25 cellular contexts compared by ENCODE assay signal in genomic region chr9:77251050-77251449, GRCh38.
"Had no signal": no experiment of that assay in that cellular context is flagged by ENCODE, and none has a peak within 500 bp of the region (broad histone marks: within the 10 kb centered on the region; RNA-seq: fewer than 3 reads in every experiment).

No MANE protein-coding gene starts in this region.

- H3K27ac Mint-ChIP-seq: activated naive CD8-positive, alpha-beta T cell; activated T-cell treated with anti-CD3 and anti-CD28 coated beads, Interleukin-2, amount 50 U/mL, for 24 hours; activated T-helper 17 cell treated with anti-CD3 and anti-CD28 coated beads, Interleukin-2, amount 50 U/mL, for 72 hours; immature natural killer cell; naive thymus-derived CD8-positive, alpha-beta T cell; neural progenitor cell; type B pancreatic cell had no signal

- H3K79me2 ChIP-seq: hepatocyte had no signal

- H3K4me3 ChIP-seq: coronary artery, hepatocyte, lung, neural progenitor cell, testis, vagina had no signal

- H3K27me3 ChIP-seq: hepatocyte, neural progenitor cell, testis, vagina had no signal

- H3K9ac ChIP-seq: neural progenitor cell had no signal

- H2AFZ ChIP-seq: hepatocyte, neural progenitor cell had no signal

- H3K27ac ChIP-seq: coronary artery, epithelial cell of prostate, hepatocyte, neural progenitor cell, testis, vagina had no signal

- H3K4me2 ChIP-seq: hepatocyte, neural progenitor cell had no signal

- H3K4me1 ChIP-seq: neural progenitor cell, testis, vagina had no signal

- H3K9me3 ChIP-seq: testis, vagina had no signal

- H3K4me1 Mint-ChIP-seq: activated T-helper 17 cell treated with anti-CD3 and anti-CD28 coated beads, Interleukin-2, amount 50 U/mL, for 72 hours; immature natural killer cell; neural progenitor cell; stimulated activated naive B cell treated with anti-CD40 and anti-IgM and Interleukin-4, amounts not matched to agents 10 μg/mL and 1 μg/mL and 100 μg/mL, for 72 hours had no signal

- H3K4me3 Mint-ChIP-seq: activated naive CD8-positive, alpha-beta T cell; activated T-cell treated with anti-CD3 and anti-CD28 coated beads, Interleukin-2, amount 50 U/mL, for 24 hours; activated T-helper 17 cell treated with anti-CD3 and anti-CD28 coated beads, Interleukin-2, amount 50 U/mL, for 72 hours; immature natural killer cell; naive thymus-derived CD8-positive, alpha-beta T cell; neural progenitor cell; stimulated activated naive B cell treated with anti-CD40 and anti-IgM and Interleukin-4, amounts not matched to agents 10 μg/mL and 1 μg/mL and 100 μg/mL, for 72 hours; type B pancreatic cell had no signal

- ATAC-seq: activated T-helper 17 cell treated with anti-CD3 and anti-CD28 coated beads, Interleukin-2, amount 50 U/mL, for 72 hours; left lobe of liver; naive thymus-derived CD8-positive, alpha-beta T cell; sciatic nerve; stimulated activated naive B cell treated with anti-CD40 and anti-IgM and Interleukin-4, amounts not matched to agents 10 μg/mL and 1 μg/mL and 100 μg/mL, for 72 hours had no signal

- DNase-seq: activated CD4-positive, alpha-beta T cell treated with anti-CD3 and anti-CD28 coated beads for 1 hour; activated CD4-positive, alpha-beta T cell treated with anti-CD3 and anti-CD28 coated beads, Interleukin-2, amount 50 U/mL, for 1 hour; activated naive CD4-positive, alpha-beta T cell; activated T-cell treated with anti-CD3 and anti-CD28 coated beads, Interleukin-2, amount 50 U/mL, for 24 hours; amniotic stem cell; cerebellar nuclear complex; foreskin fibroblast; immature natural killer cell; naive thymus-derived CD8-positive, alpha-beta T cell; stimulated activated CD4-positive, alpha-beta T cell treated with anti-CD3 and anti-CD28 coated beads, Interleukin-2, amount 100 ng/mL, for 48 hours; stimulated activated CD8-positive, alpha-beta memory T cell treated with anti-CD3 and anti-CD28 coated beads, Interleukin-4, amount 100 ng/mL, for 48 hours; stimulated activated naive B cell treated with anti-CD40 and anti-IgM and Interleukin-4, amounts not matched to agents 10 μg/mL and 1 μg/mL and 100 μg/mL, for 72 hours; T-helper 9 cell; testis had no signal

- H3K27me3 Mint-ChIP-seq: activated naive CD8-positive, alpha-beta T cell; activated T-cell treated with anti-CD3 and anti-CD28 coated beads, Interleukin-2, amount 50 U/mL, for 24 hours; activated T-helper 17 cell treated with anti-CD3 and anti-CD28 coated beads, Interleukin-2, amount 50 U/mL, for 72 hours; naive thymus-derived CD8-positive, alpha-beta T cell; stimulated activated naive B cell treated with anti-CD40 and anti-IgM and Interleukin-4, amounts not matched to agents 10 μg/mL and 1 μg/mL and 100 μg/mL, for 72 hours; type B pancreatic cell had no signal
